ENCODE assay signal across 1 cellular context in genomic region chr10:93579089-93579488, GRCh38.
TF ChIP-seq lines count a peak whose summit lies in the region.

No MANE protein-coding gene starts in this region.

TF ChIP-seq in IMR-90, 13 proteins besides CTCF, POLR2A, EP300 and RAD21:
- no peak for TF ChIP-seq RFX5 (IDR thresholded peaks at IDR 0.05; ENCODE audit: low read depth, low read length)
- TF ChIP-seq FOS (IDR thresholded peaks at IDR 0.05; ENCODE audit: low read depth, low read length) = no peak
- no peak for TF ChIP-seq ELK1 (IDR thresholded peaks at IDR 0.05; ENCODE audit: borderline replicate concordance, low read depth, low read length)
TF ChIP-seq in IMR-90: peak in this region for 0.
